20 cellular contexts compared by ENCODE assay signal in the genomic region with DNA sequence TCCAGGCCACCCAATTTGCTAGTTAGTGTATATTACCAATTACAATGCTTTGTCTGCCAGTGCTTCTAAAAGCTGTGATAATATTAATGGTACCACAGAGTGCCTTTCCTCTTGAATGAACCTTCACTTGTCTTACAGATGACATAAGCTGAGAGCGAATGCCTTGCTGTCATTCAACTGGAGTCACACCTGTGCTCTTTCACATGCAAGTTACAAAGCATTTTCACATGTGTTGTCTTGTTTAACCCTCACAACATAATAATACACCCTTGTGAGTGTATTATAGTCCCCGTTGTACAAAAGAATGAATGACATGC.
"Had no signal": no experiment of that assay in that cellular context is flagged by ENCODE, and none has a peak within 500 bp of the region (broad histone marks: within the 10 kb centered on the region; RNA-seq: fewer than 3 reads in every experiment).

No MANE protein-coding gene starts in this region.

- H3K4me3 Mint-ChIP-seq: activated CD4-positive, alpha-beta T cell treated with anti-CD3 and anti-CD28 coated beads, Interleukin-2, amount 10 ng/mL, durations not matched to agents 24 days and 14 days; activated CD8-positive, alpha-beta memory T cell treated with anti-CD3 and anti-CD28 coated beads, Interleukin-2, amount 10 ng/mL, durations not matched to agents 7 days and 5 days; activated naive CD4-positive, alpha-beta T cell treated with anti-CD3 and anti-CD28 coated beads, Interleukin-2, amount 50 U/mL, for 24 hours; activated T-cell treated with anti-CD3 and anti-CD28 coated beads, Interleukin-2, amount 50 U/mL, for 24 hours; activated T-helper 1 cell treated with anti-CD3 and anti-CD28 coated beads, Interleukin-12 subunit alpha, Interleukin-12 subunit beta, Interleukin-2, Interleukin-4 antibody, amounts not matched to agents 30 ng/mL and 10 ng/mL and 1 ng/mL, durations not matched to agents 14 hours and 24 hours and 36 hours; T-helper 1 cell treated with Interleukin-12 subunit alpha and Interleukin-12 subunit beta and Interleukin-4 antibody, amounts not matched to agents 30 μg/mL and 1 μg/mL, for 36 hours had no signal

- H2AFZ ChIP-seq: PC-9 had no signal

- H3K9me3 Mint-ChIP-seq: activated CD4-positive, alpha-beta T cell treated with anti-CD3 and anti-CD28 coated beads, Interleukin-2, amount 10 ng/mL, durations not matched to agents 24 days and 14 days; activated T-helper 1 cell treated with anti-CD3 and anti-CD28 coated beads, Interleukin-12 subunit alpha, Interleukin-12 subunit beta, Interleukin-2, Interleukin-4 antibody, amounts not matched to agents 30 ng/mL and 10 ng/mL and 1 ng/mL, durations not matched to agents 14 hours and 24 hours and 36 hours; T-helper 1 cell treated with Interleukin-12 subunit alpha and Interleukin-12 subunit beta and Interleukin-4 antibody, amounts not matched to agents 30 μg/mL and 1 μg/mL, for 36 hours had no signal

- H3K27me3 Mint-ChIP-seq: activated CD4-positive, alpha-beta T cell treated with anti-CD3 and anti-CD28 coated beads, Interleukin-2, amount 10 ng/mL, durations not matched to agents 24 days and 14 days had no signal

- H3K4me2 ChIP-seq: KMS-11, PC-9 had no signal

- ATAC-seq: activated CD8-positive, alpha-beta memory T cell treated with anti-CD3 and anti-CD28 coated beads, Interleukin-2, amount 10 ng/mL, durations not matched to agents 7 days and 5 days had no signal

- H3K9ac ChIP-seq: KMS-11 had no signal

- H3K36me3 Mint-ChIP-seq: activated CD8-positive, alpha-beta memory T cell treated with anti-CD3 and anti-CD28 coated beads, Interleukin-2, amount 10 ng/mL, durations not matched to agents 7 days and 5 days; activated naive CD4-positive, alpha-beta T cell treated with anti-CD3 and anti-CD28 coated beads, Interleukin-2, amount 50 U/mL, for 24 hours had no signal

- H3K4me1 Mint-ChIP-seq: activated CD4-positive, alpha-beta T cell treated with anti-CD3 and anti-CD28 coated beads, Interleukin-2, amount 10 ng/mL, durations not matched to agents 24 days and 14 days; activated CD8-positive, alpha-beta memory T cell treated with anti-CD3 and anti-CD28 coated beads, Interleukin-2, amount 10 ng/mL, durations not matched to agents 7 days and 5 days; activated naive CD4-positive, alpha-beta T cell treated with anti-CD3 and anti-CD28 coated beads, Interleukin-2, amount 50 U/mL, for 24 hours had no signal

- H3K27ac ChIP-seq: KMS-11, PC-9 had no signal

- H3K4me3 ChIP-seq: PC-9 had no signal

- H3K27ac Mint-ChIP-seq: activated CD4-positive, alpha-beta T cell treated with anti-CD3 and anti-CD28 coated beads, Interleukin-2, amount 10 ng/mL, durations not matched to agents 24 days and 14 days; activated CD8-positive, alpha-beta memory T cell treated with anti-CD3 and anti-CD28 coated beads, Interleukin-2, amount 10 ng/mL, durations not matched to agents 7 days and 5 days; activated naive CD4-positive, alpha-beta T cell treated with anti-CD3 and anti-CD28 coated beads, Interleukin-2, amount 50 U/mL, for 24 hours; activated T-cell treated with anti-CD3 and anti-CD28 coated beads, Interleukin-2, amount 50 U/mL, for 24 hours; activated T-helper 1 cell treated with anti-CD3 and anti-CD28 coated beads, Interleukin-12 subunit alpha, Interleukin-12 subunit beta, Interleukin-2, Interleukin-4 antibody, amounts not matched to agents 30 ng/mL and 10 ng/mL and 1 ng/mL, durations not matched to agents 14 hours and 24 hours and 36 hours; T-helper 1 cell treated with Interleukin-12 subunit alpha and Interleukin-12 subunit beta and Interleukin-4 antibody, amounts not matched to agents 30 μg/mL and 1 μg/mL, for 36 hours had no signal

- DNase-seq: activated CD4-positive, alpha-beta T cell treated with anti-CD3 and anti-CD28 coated beads for 1 hour; activated CD4-positive, alpha-beta T cell treated with anti-CD3 and anti-CD28 coated beads, Interleukin-2, amount 10 ng/mL, durations not matched to agents 24 days and 14 days; activated CD4-positive, alpha-beta T cell treated with anti-CD3 and anti-CD28 coated beads, Interleukin-2, amount 50 U/mL, for 48 hours; activated CD8-positive, alpha-beta memory T cell treated with anti-CD3 and anti-CD28 coated beads, Interleukin-2, amount 10 ng/mL, durations not matched to agents 7 days and 5 days; activated effector memory CD4-positive, alpha-beta T cell treated with Interleukin-2 at 50 U/mL for 16 hours; activated naive CD4-positive, alpha-beta T cell; activated T-cell treated with anti-CD3 and anti-CD28 coated beads, Interleukin-2, amount 50 U/mL, for 24 hours; aorta; central memory CD4-positive, alpha-beta T cell; NCI-H1092 treated with DMSO at 0.1 percent for 48 hours; NCI-H1417 treated with DMSO at 0.1 percent for 48 hours; NCI-H1694; NCI-H2029; NCI-H526; PC-9; SHP77 treated with DMSO at 0.1 percent for 48 hours had no signal
